ENCODE assay signal across 8 cellular contexts in the genomic region with DNA sequence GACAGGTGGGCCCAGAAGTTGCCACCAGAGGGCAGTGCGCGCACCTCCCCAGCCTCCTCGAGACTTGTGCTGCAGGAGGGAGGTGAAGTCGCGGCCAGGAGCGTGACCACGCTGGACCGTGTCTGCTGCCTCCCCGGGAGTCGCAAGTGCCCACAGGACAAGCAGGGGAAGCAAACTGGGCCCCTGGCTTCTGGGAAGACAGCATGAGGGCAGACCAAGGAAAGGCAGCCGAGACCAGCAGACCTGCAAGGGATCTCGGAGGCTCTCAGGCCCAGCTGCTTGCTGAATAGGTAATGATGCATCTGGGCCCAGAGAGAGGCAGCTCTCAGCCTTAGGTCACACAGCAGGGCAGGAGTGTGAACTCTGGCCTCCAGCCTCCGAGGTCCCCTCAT. TPM values are rescaled to one million over a fixed set of nuclear protein-coding genes. Genes with fewer than 3 reads are reported as not detected.
A peak's percentile ranks its signal among the peaks of the same experiment; 100 is the strongest.
DNase-seq lines count a peak whose midpoint lies in the region; ATAC-seq and TF ChIP-seq lines count a peak whose summit lies in the region.

No MANE protein-coding gene starts in this region.

- no peak overlapping the region for H3K9ac ChIP-seq in BLaER1

- POLR2A ChIA-PET in HEK293 (lab: Yijun Ruan, JAX) = no interaction called here

- H3K27me3 ChIP-seq in BLaER1 (no peaks in the 10 kb centered on the region), neutrophil (peaks cover 9% of the 10 kb centered on the region), stomach (no peaks in the 10 kb centered on the region)

- 3 to 14% (median 9%) methylated on average over 5 to 13 of the region's 13 CpGs for WGBS in stomach, 5 donors

- TF ChIP-seq POLR2A in stomach (IDR thresholded peaks at IDR 0.05) = no peak

- H3K36me3 ChIP-seq in BLaER1 (no peaks in the 10 kb centered on the region), HEK293 (ENCODE audit: control insufficient read depth in 2 of 2, insufficient read depth in 1 of 2, low read length in 2 of 2) (no peaks in the 10 kb centered on the region), neutrophil (no peaks in the 10 kb centered on the region), stomach (no peaks in the 10 kb centered on the region)

- H4K20me1 ChIP-seq in BLaER1 = no peaks in the 10 kb centered on the region

- intact Hi-C loops in stomach (cut with DNase I; ENCODE audit: low total_unique reads) = no loop called here

- H3K27ac ChIP-seq in BLaER1 = no peak overlapping the region
- H3K27ac ChIP-seq in HEK293 (ENCODE audit: extremely low read depth, low read depth, low read length) = no peak overlapping the region
- H3K27ac ChIP-seq in neutrophil = no peak overlapping the region
- peak overlapping the region in 4 of 5 donors; percentile 41 to 65 (median 55) for H3K27ac ChIP-seq in stomach

- TF ChIP-seq EP300 in stomach (IDR thresholded peaks at IDR 0.05) = no peak

- ATAC-seq in HG03175 (IDR thresholded peaks at IDR 0.05; ENCODE audit: unreplicated experiment) = no peak

- H3K4me1 ChIP-seq in BLaER1 (peaks cover 66% of the 10 kb centered on the region), HEK293 (ENCODE audit: control insufficient read depth, insufficient read depth, low read length) (no peaks in the 10 kb centered on the region), neutrophil (ENCODE audit: control insufficient read depth in 1 of 2, insufficient read depth in 1 of 2, low read depth in 1 of 2, low read length in 1 of 2) (peaks cover 4 to 7% of the 10 kb centered on the region in 2 experiments), stomach (peaks cover 18 to 35% (median 27%) of the 10 kb centered on the region in 4 donors)

- peak; percentile 93 for TF ChIP-seq CTCF in HEK293 (tag by site-specific recombination; IDR thresholded peaks at IDR 0.05)
- TF ChIP-seq CTCF in fibroblast of pulmonary artery (IDR thresholded peaks at IDR 0.05; ENCODE audit: low read length, missing control alignments) = peak; percentile 93
- TF ChIP-seq CTCF in neutrophil (IDR thresholded peaks at IDR 0.05) = peak; percentile 89
- peak in 5 of 7 experiments; percentile 65 to 95 (median 89) for TF ChIP-seq CTCF in stomach (IDR thresholded peaks at IDR 0.05)

- peaks cover 16% of the 10 kb centered on the region for H3K9me3 ChIP-seq in BLaER1
- H3K9me3 ChIP-seq in HEK293 (ENCODE audit: control insufficient read depth, insufficient read depth, low read depth, low read length) = no peaks in the 10 kb centered on the region
- H3K9me3 ChIP-seq in neutrophil = no peaks in the 10 kb centered on the region
- no peaks in the 10 kb centered on the region for H3K9me3 ChIP-seq in stomach

- CTCF ChIA-PET in HEK293 (lab: Yijun Ruan, JAX) = interaction anchor here (0.6 to 3.3 kb wide), 20 partner anchors 9 to 546 kb away, joined by 3 to 38 read pairs (median 4); no protein-coding TSS in a partner anchor

- H3K4me3 ChIP-seq in BLaER1 = no peak overlapping the region
- H3K4me3 ChIP-seq in HEK293 (ENCODE audit: low read depth, low read length) = no peak overlapping the region
- no peak overlapping the region for H3K4me3 ChIP-seq in fibroblast of pulmonary artery (replicated peaks; ENCODE audit: low read depth, low read length)
- H3K4me3 ChIP-seq in neutrophil (ENCODE audit: low read depth in 1 of 2, low read length in 1 of 2) = no peak overlapping the region
- H3K4me3 ChIP-seq in stomach = peak overlapping the region in 3 of 4 donors; percentile 2 to 17 (median 8)

- H3K4me2 ChIP-seq in BLaER1 = peak overlapping the region; percentile 53

- DNase-seq in RPMI7951 (ENCODE audit: low read depth) (peak; percentile 59), fibroblast of pulmonary artery (ENCODE audit: low read depth) (peak; percentile 81), stomach (peak; percentile 88)
- DNase-seq in activated T-helper 1 cell treated with anti-CD3 and anti-CD28 coated beads, Interleukin-2, amount 50 U/mL, for 16 hours (ENCODE audit: low read depth in 1 of 2, low spot score in 1 of 2) = peak; percentile 68 to 73

TF ChIP-seq in HEK293, 187 proteins besides CTCF, POLR2A, EP300 and RAD21 (continues in another document):
- TF ChIP-seq SCRT1 (tag by site-specific recombination; IDR thresholded peaks at IDR 0.05; ENCODE audit: borderline replicate concordance) (peak; percentile 74; the same call in 1 of the 2 replicates), ZIC2 (tag by site-specific recombination; IDR thresholded peaks at IDR 0.05) (peak; percentile 55; the same call in 1 of the 2 replicates), BCL6B (tag by site-specific recombination; IDR thresholded peaks at IDR 0.05) (no peak), ZBTB1 (tag by site-specific recombination; IDR thresholded peaks at IDR 0.05) (no peak), ZNF571 (tag by site-specific recombination; IDR thresholded peaks at IDR 0.05) (no peak), ZNF112 (tag by site-specific recombination; IDR thresholded peaks at IDR 0.05) (no peak), ZNF157 (tag by site-specific recombination; IDR thresholded peaks at IDR 0.05) (no peak), ZNF747 (tag by site-specific recombination; IDR thresholded peaks at IDR 0.05) (no peak), ZNF654 (tag by site-specific recombination; IDR thresholded peaks at IDR 0.05; ENCODE audit: low read depth) (peak; percentile 60), ZNF10 (tag by site-specific recombination; IDR thresholded peaks at IDR 0.05) (no peak), BCL11A (tag by site-specific recombination; IDR thresholded peaks at IDR 0.05; ENCODE audit: low read depth) (no peak), ZSCAN23 (tag by site-specific recombination; IDR thresholded peaks at IDR 0.05) (no peak), ZNF621 (tag by site-specific recombination; IDR thresholded peaks at IDR 0.05) (no peak), ZEB2 (tag by site-specific recombination; IDR thresholded peaks at IDR 0.05) (peak; percentile 54; the same call in 1 of the 2 replicates), ZNF514 (tag by site-specific recombination; IDR thresholded peaks at IDR 0.05) (no peak), ZNF596 (tag by site-specific recombination; IDR thresholded peaks at IDR 0.05) (no peak), ZNF558 (tag by site-specific recombination; IDR thresholded peaks at IDR 0.05) (no peak), ZBTB17 (tag by site-specific recombination; IDR thresholded peaks at IDR 0.05) (peak; percentile 39; the same call in 1 of the 2 replicates), ZNF670 (tag by site-specific recombination; IDR thresholded peaks at IDR 0.05; ENCODE audit: low read depth) (no peak), HOXC10 (CRISPR knock-in tag; IDR thresholded peaks at IDR 0.05) (no peak), ZNF521 (tag by site-specific recombination; IDR thresholded peaks at IDR 0.05) (no peak), GLIS2 (tag by site-specific recombination; IDR thresholded peaks at IDR 0.05) (peak; percentile 65), ZNF768 (tag by site-specific recombination; IDR thresholded peaks at IDR 0.05) (peak; percentile 96), SP7 (tag by site-specific recombination; IDR thresholded peaks at IDR 0.05) (0 out of 2 replicates have a peak, but pooled peaks have one; percentile 11), ZNF624 (tag by site-specific recombination; IDR thresholded peaks at IDR 0.05) (no peak)
- TF ChIP-seq, protein P1, sequence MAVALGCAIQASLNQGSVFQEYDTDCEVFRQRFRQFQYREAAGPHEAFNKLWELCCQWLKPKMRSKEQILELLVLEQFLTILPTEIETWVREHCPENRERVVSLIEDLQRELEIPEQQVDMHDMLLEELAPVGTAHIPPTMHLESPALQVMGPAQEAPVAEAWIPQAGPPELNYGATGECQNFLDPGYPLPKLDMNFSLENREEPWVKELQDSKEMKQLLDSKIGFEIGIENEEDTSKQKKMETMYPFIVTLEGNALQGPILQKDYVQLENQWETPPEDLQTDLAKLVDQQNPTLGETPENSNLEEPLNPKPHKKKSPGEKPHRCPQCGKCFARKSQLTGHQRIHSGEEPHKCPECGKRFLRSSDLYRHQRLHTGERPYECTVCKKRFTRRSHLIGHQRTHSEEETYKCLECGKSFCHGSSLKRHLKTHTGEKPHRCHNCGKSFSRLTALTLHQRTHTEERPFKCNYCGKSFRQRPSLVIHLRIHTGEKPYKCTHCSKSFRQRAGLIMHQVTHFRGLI (tag by site-specific recombination; IDR thresholded peaks at IDR 0.05) = no peak
- TF ChIP-seq, protein P2, sequence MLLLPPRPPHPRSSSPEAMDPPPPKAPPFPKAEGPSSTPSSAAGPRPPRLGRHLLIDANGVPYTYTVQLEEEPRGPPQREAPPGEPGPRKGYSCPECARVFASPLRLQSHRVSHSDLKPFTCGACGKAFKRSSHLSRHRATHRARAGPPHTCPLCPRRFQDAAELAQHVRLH (tag by site-specific recombination; IDR thresholded peaks at IDR 0.05) = no peak

RNA-seq across cellular contexts. Expression of gene IL2RB, which starts 17.0 kb away (rescaled TPM):
- 0.10 TPM in 1 of 2 replicates, not detected in the other for total RNA-seq in RPMI7951 (2014; rRNA removed; shearing (Covaris generic))
- total RNA-seq in stomach = 1 to 10 TPM in 2 of 5 donors, under 1 TPM in 1, not detected in 2; 0.73 to 5.3 (median 5.2) TPM
- polyA plus RNA-seq in stomach = 1 to 10 TPM in 1 of 3 donors, under 1 TPM in 2; 0.44 to 2.6 (median 0.58) TPM

RNA-seq across cellular contexts. Expression of gene C1QTNF6, which starts 21.4 kb away (rescaled TPM):
- 2.0 and 2.2 TPM in 2 replicates for total RNA-seq in RPMI7951 (2014; rRNA removed; shearing (Covaris generic))
- total RNA-seq in stomach = 10 to 100 TPM in 1 of 5 donors, 1 to 10 TPM in 2, under 1 TPM in 1, not detected in 1; 0.45 to 10.4 (median 3.0) TPM
- polyA plus RNA-seq in stomach = 1 to 10 TPM; 2.3 to 4.5 (median 4.1) TPM

RNA-seq across cellular contexts. Expression of gene SSTR3, which starts 45.6 kb away (rescaled TPM):
- not detected in 2 replicates for total RNA-seq in RPMI7951 (2014; rRNA removed; shearing (Covaris generic))
- under 1 TPM in 1 of 5 donors, not detected in 4; 0.37 TPM for total RNA-seq in stomach
- under 1 TPM in 2 of 3 donors, not detected in 1; 0.05 to 0.12 TPM for polyA plus RNA-seq in stomach

RNA-seq across cellular contexts. Expression of gene TMPRSS6, which starts 57.2 kb away (rescaled TPM):
- not detected in 2 replicates for total RNA-seq in RPMI7951 (2014; rRNA removed; shearing (Covaris generic))
- total RNA-seq in stomach = 1 to 10 TPM in 1 of 5 donors, not detected in 4; 1.5 TPM
- polyA plus RNA-seq in stomach = under 1 TPM; 0.25 to 0.62 (median 0.31) TPM

Comparison
In these comparisons a context has a peak if more than half of its experiments do, and no peak if none do; other contexts are left out.
1. H3K27ac ChIP-seq: peak in stomach (4 of 5); none in BLaER1 (single experiment), HEK293 (single experiment) and neutrophil (single experiment).
2. H3K4me3 ChIP-seq: peak in stomach (3 of 4); none in BLaER1 (single experiment), HEK293 (single experiment), fibroblast of pulmonary artery (single experiment) and neutrophil (0 of 2).
3. Peak in every context shown above with its lines, with median percentiles within 50 percentile points of each other: CTCF ChIP-seq and DNase-seq.